Comparison of ENCODE assay signal across 1 cellular context in genomic region chr15:60575995-60576394, GRCh38.
TF ChIP-seq lines count a peak whose summit lies in the region.

No MANE protein-coding gene starts in this region.

TF ChIP-seq in HepG2, 621 proteins besides CTCF, POLR2A, EP300 and RAD21 (continued from another document and continues in another):
- TF ChIP-seq HOXD1 (CRISPR knock-in tag; IDR thresholded peaks at IDR 0.05) (no peak), DDIT3 (CRISPR knock-in tag; IDR thresholded peaks at IDR 0.05) (no peak), PATZ1 (CRISPR knock-in tag; IDR thresholded peaks at IDR 0.05) (no peak), ZNF839 (CRISPR knock-in tag; IDR thresholded peaks at IDR 0.05; ENCODE audit: borderline replicate concordance) (no peak), ZNF770 (CRISPR knock-in tag; IDR thresholded peaks at IDR 0.05) (no peak), EEA1 (CRISPR knock-in tag; IDR thresholded peaks at IDR 0.05; ENCODE audit: borderline replicate concordance) (no peak), YEATS4 (CRISPR knock-in tag; IDR thresholded peaks at IDR 0.05; ENCODE audit: borderline replicate concordance) (no peak), ZNF513 (CRISPR knock-in tag; conservative IDR thresholded peaks at IDR 0.05) (no peak), RAD51 (IDR thresholded peaks at IDR 0.05; ENCODE audit: borderline replicate concordance) (no peak), PHF21A (CRISPR knock-in tag; IDR thresholded peaks at IDR 0.05) (peak; percentile 43; the same call in 1 of the 2 replicates), RARA (CRISPR knock-in tag; IDR thresholded peaks at IDR 0.05) (no peak), MYC (CRISPR knock-in tag; IDR thresholded peaks at IDR 0.05; ENCODE audit: borderline replicate concordance) (peak; percentile 27; the same call in 1 of the 2 replicates), ZNF7 (CRISPR knock-in tag; IDR thresholded peaks at IDR 0.05) (no peak), ZNF552 (CRISPR knock-in tag; IDR thresholded peaks at IDR 0.05; ENCODE audit: borderline replicate concordance) (no peak), MAX (IDR thresholded peaks at IDR 0.05) (peak; percentile 55), ZNF773 (CRISPR knock-in tag; IDR thresholded peaks at IDR 0.05; ENCODE audit: borderline replicate concordance) (no peak), TBP (CRISPR knock-in tag; IDR thresholded peaks at IDR 0.05) (no peak), ZBTB49 (CRISPR knock-in tag; IDR thresholded peaks at IDR 0.05; ENCODE audit: borderline replicate concordance) (no peak), ZNF501 (CRISPR knock-in tag; IDR thresholded peaks at IDR 0.05) (peak; percentile 51; the same call in 1 of the 2 replicates), ZHX2 (IDR thresholded peaks at IDR 0.05; ENCODE audit: low read depth) (no peak), ZHX2 (CRISPR knock-in tag; IDR thresholded peaks at IDR 0.05; ENCODE audit: borderline replicate concordance) (no peak), HNRNPUL1 (IDR thresholded peaks at IDR 0.05; ENCODE audit: low read depth, low read length) (no peak), ZSCAN30 (CRISPR knock-in tag; IDR thresholded peaks at IDR 0.05) (no peak), THAP7 (CRISPR knock-in tag; IDR thresholded peaks at IDR 0.05) (no peak), DZIP1 (CRISPR knock-in tag; IDR thresholded peaks at IDR 0.05) (no peak), HBP1 (CRISPR knock-in tag; IDR thresholded peaks at IDR 0.05; ENCODE audit: low read depth) (no peak; the same call in 1 of the 2 replicates), ZNF720 (CRISPR knock-in tag; IDR thresholded peaks at IDR 0.05) (no peak), YY1 (IDR thresholded peaks at IDR 0.05; ENCODE audit: insufficient read depth, insufficient replicate concordance, low read depth, low read length) (no peak), NCOA1 (CRISPR knock-in tag; IDR thresholded peaks at IDR 0.05) (no peak), BATF2 (CRISPR knock-in tag; IDR thresholded peaks at IDR 0.05) (no peak), SMYD3 (CRISPR knock-in tag; IDR thresholded peaks at IDR 0.05) (no peak), KDM4B (CRISPR knock-in tag; IDR thresholded peaks at IDR 0.05) (0 out of 2 replicates have a peak, but pooled peaks have one; percentile 30), HDAC1 (CRISPR knock-in tag; IDR thresholded peaks at IDR 0.05) (peak; percentile 61), ZSCAN9 (CRISPR knock-in tag; IDR thresholded peaks at IDR 0.05; ENCODE audit: borderline replicate concordance) (no peak), HMG20B (CRISPR knock-in tag; conservative IDR thresholded peaks at IDR 0.05) (0 out of 2 replicates have a peak, but pooled peaks have one; percentile 41)
